Comparison of ENCODE assay signal across 1 cellular context in the genomic region with DNA sequence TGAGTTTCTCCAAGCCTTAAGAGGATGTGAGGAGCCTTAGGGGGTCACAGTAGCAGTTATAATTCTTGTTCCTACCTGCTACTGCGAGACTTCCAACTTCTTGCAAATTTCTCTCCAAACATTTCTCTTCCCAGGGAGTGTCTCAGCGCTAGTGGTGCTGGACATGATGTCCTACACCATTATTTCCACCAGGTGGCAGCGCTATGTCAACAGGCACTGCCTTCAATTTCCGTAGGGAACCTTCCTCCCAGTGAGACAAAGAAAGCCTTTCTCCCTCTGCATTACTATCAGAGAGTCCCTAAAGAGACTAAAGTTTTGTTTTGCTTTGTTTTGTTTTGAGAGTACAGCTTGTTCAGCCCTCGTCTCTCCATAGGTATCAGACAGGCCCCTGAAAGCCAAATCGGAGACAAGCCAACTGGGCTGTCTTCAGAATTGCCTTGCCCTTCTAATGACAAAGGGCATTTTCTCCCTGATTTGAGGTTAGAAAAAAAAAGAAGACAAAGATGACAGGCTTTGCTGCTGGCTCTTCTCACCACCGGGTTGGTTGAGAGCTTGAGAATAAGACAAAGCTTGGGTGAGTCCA.
TF ChIP-seq lines count a peak whose summit lies in the region.

No MANE protein-coding gene starts in this region.

TF ChIP-seq in HepG2, 621 proteins besides CTCF, POLR2A, EP300 and RAD21 (continued from another document):
- TF ChIP-seq, protein P1, sequence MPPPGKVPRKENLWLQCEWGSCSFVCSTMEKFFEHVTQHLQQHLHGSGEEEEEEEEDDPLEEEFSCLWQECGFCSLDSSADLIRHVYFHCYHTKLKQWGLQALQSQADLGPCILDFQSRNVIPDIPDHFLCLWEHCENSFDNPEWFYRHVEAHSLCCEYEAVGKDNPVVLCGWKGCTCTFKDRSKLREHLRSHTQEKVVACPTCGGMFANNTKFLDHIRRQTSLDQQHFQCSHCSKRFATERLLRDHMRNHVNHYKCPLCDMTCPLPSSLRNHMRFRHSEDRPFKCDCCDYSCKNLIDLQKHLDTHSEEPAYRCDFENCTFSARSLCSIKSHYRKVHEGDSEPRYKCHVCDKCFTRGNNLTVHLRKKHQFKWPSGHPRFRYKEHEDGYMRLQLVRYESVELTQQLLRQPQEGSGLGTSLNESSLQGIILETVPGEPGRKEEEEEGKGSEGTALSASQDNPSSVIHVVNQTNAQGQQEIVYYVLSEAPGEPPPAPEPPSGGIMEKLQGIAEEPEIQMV (CRISPR knock-in tag; IDR thresholded peaks at IDR 0.05; ENCODE audit: low read depth): no peak
- TF ChIP-seq, protein P2, sequence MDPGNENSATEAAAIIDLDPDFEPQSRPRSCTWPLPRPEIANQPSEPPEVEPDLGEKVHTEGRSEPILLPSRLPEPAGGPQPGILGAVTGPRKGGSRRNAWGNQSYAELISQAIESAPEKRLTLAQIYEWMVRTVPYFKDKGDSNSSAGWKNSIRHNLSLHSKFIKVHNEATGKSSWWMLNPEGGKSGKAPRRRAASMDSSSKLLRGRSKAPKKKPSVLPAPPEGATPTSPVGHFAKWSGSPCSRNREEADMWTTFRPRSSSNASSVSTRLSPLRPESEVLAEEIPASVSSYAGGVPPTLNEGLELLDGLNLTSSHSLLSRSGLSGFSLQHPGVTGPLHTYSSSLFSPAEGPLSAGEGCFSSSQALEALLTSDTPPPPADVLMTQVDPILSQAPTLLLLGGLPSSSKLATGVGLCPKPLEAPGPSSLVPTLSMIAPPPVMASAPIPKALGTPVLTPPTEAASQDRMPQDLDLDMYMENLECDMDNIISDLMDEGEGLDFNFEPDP (CRISPR knock-in tag; conservative IDR thresholded peaks at IDR 0.05): no peak
- TF ChIP-seq SRSF4 (IDR thresholded peaks at IDR 0.05; ENCODE audit: low read depth, low read length, poor library complexity, severe bottlenecking) (no peak), ZNF83 (CRISPR knock-in tag; IDR thresholded peaks at IDR 0.05; ENCODE audit: borderline replicate concordance) (no peak), CENPT (CRISPR knock-in tag; IDR thresholded peaks at IDR 0.05; ENCODE audit: low read depth) (no peak), SMARCC2 (IDR thresholded peaks at IDR 0.05) (no peak), ZNF510 (CRISPR knock-in tag; IDR thresholded peaks at IDR 0.05; ENCODE audit: low read depth) (no peak), SIN3B (IDR thresholded peaks at IDR 0.05; ENCODE audit: low read length) (no peak), ASH2L (IDR thresholded peaks at IDR 0.05; ENCODE audit: insufficient read length, low read depth, low read length) (no peak), REXO4 (CRISPR knock-in tag; IDR thresholded peaks at IDR 0.05; ENCODE audit: borderline replicate concordance) (no peak), DPF2 (CRISPR knock-in tag; IDR thresholded peaks at IDR 0.05; ENCODE audit: borderline replicate concordance, low read depth) (no peak)
- TF ChIP-seq, protein P3, sequence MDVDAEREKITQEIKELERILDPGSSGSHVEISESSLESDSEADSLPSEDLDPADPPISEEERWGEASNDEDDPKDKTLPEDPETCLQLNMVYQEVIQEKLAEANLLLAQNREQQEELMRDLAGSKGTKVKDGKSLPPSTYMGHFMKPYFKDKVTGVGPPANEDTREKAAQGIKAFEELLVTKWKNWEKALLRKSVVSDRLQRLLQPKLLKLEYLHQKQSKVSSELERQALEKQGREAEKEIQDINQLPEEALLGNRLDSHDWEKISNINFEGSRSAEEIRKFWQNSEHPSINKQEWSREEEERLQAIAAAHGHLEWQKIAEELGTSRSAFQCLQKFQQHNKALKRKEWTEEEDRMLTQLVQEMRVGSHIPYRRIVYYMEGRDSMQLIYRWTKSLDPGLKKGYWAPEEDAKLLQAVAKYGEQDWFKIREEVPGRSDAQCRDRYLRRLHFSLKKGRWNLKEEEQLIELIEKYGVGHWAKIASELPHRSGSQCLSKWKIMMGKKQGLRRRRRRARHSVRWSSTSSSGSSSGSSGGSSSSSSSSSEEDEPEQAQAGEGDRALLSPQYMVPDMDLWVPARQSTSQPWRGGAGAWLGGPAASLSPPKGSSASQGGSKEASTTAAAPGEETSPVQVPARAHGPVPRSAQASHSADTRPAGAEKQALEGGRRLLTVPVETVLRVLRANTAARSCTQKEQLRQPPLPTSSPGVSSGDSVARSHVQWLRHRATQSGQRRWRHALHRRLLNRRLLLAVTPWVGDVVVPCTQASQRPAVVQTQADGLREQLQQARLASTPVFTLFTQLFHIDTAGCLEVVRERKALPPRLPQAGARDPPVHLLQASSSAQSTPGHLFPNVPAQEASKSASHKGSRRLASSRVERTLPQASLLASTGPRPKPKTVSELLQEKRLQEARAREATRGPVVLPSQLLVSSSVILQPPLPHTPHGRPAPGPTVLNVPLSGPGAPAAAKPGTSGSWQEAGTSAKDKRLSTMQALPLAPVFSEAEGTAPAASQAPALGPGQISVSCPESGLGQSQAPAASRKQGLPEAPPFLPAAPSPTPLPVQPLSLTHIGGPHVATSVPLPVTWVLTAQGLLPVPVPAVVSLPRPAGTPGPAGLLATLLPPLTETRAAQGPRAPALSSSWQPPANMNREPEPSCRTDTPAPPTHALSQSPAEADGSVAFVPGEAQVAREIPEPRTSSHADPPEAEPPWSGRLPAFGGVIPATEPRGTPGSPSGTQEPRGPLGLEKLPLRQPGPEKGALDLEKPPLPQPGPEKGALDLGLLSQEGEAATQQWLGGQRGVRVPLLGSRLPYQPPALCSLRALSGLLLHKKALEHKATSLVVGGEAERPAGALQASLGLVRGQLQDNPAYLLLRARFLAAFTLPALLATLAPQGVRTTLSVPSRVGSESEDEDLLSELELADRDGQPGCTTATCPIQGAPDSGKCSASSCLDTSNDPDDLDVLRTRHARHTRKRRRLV (CRISPR knock-in tag; IDR thresholded peaks at IDR 0.05): no peak
